Comparison of ENCODE assay signal across 16 cellular contexts in genomic region chr15:48680841-48681240, GRCh38. TPM values are rescaled to one million over a fixed set of nuclear protein-coding genes. Genes with fewer than 3 reads are reported as not detected.
DNase-seq lines count a peak whose midpoint lies in the region; ATAC-seq, FAIRE-seq and TF ChIP-seq lines count a peak whose summit lies in the region.
"Had no signal": no experiment of that assay in that cellular context is flagged by ENCODE, and none has a peak within 500 bp of the region (broad histone marks: within the 10 kb centered on the region; RNA-seq: fewer than 3 reads in every experiment).

No MANE protein-coding gene starts in this region.

- H3K4me3 ChIP-seq in PC-3 (ENCODE audit: low read length): no peak overlapping the region
- H3K4me3 ChIP-seq in bronchial epithelial cell (ENCODE audit: low read depth, low read length): no peak overlapping the region
- H3K4me3 ChIP-seq: neural progenitor cell, skin epidermis, stomach had no signal

- peak overlapping the region; percentile 77 for H3K9ac ChIP-seq in PC-3 (ENCODE audit: low read length)
- H3K9ac ChIP-seq: neural progenitor cell had no signal

- intact Hi-C loops in PC-3 (cut with micrococcal nuclease): no loop called here

- H2AFZ ChIP-seq in PC-3 (ENCODE audit: low read length): no peak overlapping the region
- H2AFZ ChIP-seq: neural progenitor cell had no signal

- no peaks in the 10 kb centered on the region for H3K27me3 ChIP-seq in PC-3 (ENCODE audit: low read length)
- no peaks in the 10 kb centered on the region for H3K27me3 ChIP-seq in bronchial epithelial cell (ENCODE audit: control insufficient read depth, insufficient read depth, low read length)
- H3K27me3 ChIP-seq: neural progenitor cell, stomach had no signal

- no peaks in the 10 kb centered on the region for H3K9me2 ChIP-seq in PC-3 (replicated peaks; ENCODE audit: low read length)

- peak overlapping the region; percentile 66 for H3K4me2 ChIP-seq in PC-3 (ENCODE audit: low read length)
- H3K4me2 ChIP-seq: neural progenitor cell had no signal

- H3K27ac ChIP-seq in PC-3 (ENCODE audit: low read length): peak overlapping the region; percentile 98
- H3K27ac ChIP-seq: neural progenitor cell, skin epidermis, stomach had no signal

- TF ChIP-seq CTCF in PC-3 (conservative IDR thresholded peaks at IDR 0.05; ENCODE audit: low read depth, low read length) (no peak), bronchial epithelial cell (IDR thresholded peaks at IDR 0.05; ENCODE audit: insufficient read depth, low read length, severe bottlenecking) (no peak)

- POLR2A ChIA-PET in PC-3 (lab: Charles Lee; ENCODE audit: unreplicated experiment): no interaction called here

- FAIRE-seq in bronchial epithelial cell (lab: Jason Lieb, UNC): no peak
- FAIRE-seq: colon had no signal

- no peaks in the 10 kb centered on the region for H4K20me1 ChIP-seq in PC-3 (ENCODE audit: low read length)

- DNase-seq in Daoy (ENCODE audit: low read depth) (peak; percentile 73), PC-3 (peak; percentile 90), bronchial epithelial cell (ENCODE audit: low read depth) (peak; percentile 98), kidney tubule cell (ENCODE audit: low spot score) (peak; percentile 20), SW480 (ENCODE audit: low spot score) (no peak), COLO668 (lab: John Stamatoyannopoulos, UW; ENCODE audit: unreplicated experiment) (no peak), NCI-H2081 (lab: John Stamatoyannopoulos, UW) (no peak)
- DNase-seq: activated T-cell treated with anti-CD3 and anti-CD28 coated beads for 4 hours, mesendoderm, NCI-H187 treated with DMSO at 0.1 percent for 48 hours, stomach, T-helper 2 cell had no signal

- H3K4me1 ChIP-seq in PC-3 (ENCODE audit: insufficient read depth, low read length): peaks cover 44% of the 10 kb centered on the region
- H3K4me1 ChIP-seq: neural progenitor cell had no signal

- peaks cover 6% of the 10 kb centered on the region for H3F3A ChIP-seq in PC-3 (ENCODE audit: low read length, unreplicated experiment)

- ATAC-seq in PC-3 (peak; percentile 91), GM19467 (IDR thresholded peaks at IDR 0.05; ENCODE audit: unreplicated experiment) (no peak)

- CTCF ChIA-PET in PC-3 (lab: Charles Lee): no interaction called here

- no TSS peak for BruUV-seq in PC-3 (replicated peaks; lab: Mats Ljungman, UMichigan)

- H3K79me2 ChIP-seq in PC-3 (ENCODE audit: low read length): no peaks in the 10 kb centered on the region

- H3K36me3 ChIP-seq in PC-3 (ENCODE audit: low read depth, low read length): no peaks in the 10 kb centered on the region
- H3K36me3 ChIP-seq in bronchial epithelial cell (ENCODE audit: control insufficient read depth, insufficient read depth, low read length): no peaks in the 10 kb centered on the region
- H3K36me3 ChIP-seq: neural progenitor cell, stomach had no signal

- no peaks in the 10 kb centered on the region for H3K9me3 ChIP-seq in PC-3 (ENCODE audit: low read length)
- H3K9me3 ChIP-seq: stomach had no signal

RNA-seq across cellular contexts. Expression of gene FBN1, which starts 35.3 kb away (rescaled TPM):
- total RNA-seq in Daoy (2014; rRNA removed; shearing (Covaris generic)): 73.7 and 80.0 TPM in 2 replicates
- 6.7 and 7.4 TPM in 2 replicates for total RNA-seq in PC-3 (2014; rRNA removed)
- total RNA-seq in bronchial epithelial cell: 0.90 and 6.3 TPM in 2 replicates

Comparison
In these comparisons a context has a peak if more than half of its experiments do, and no peak if none do; other contexts are left out.
1. DNase-seq: peak in Daoy (single experiment), PC-3 (single experiment), bronchial epithelial cell (single experiment) and kidney tubule cell (single experiment); none in SW480 (single experiment), COLO668 (single experiment) and NCI-H2081 (0 of 2).